23 cellular contexts compared by ENCODE assay signal in the genomic region with DNA sequence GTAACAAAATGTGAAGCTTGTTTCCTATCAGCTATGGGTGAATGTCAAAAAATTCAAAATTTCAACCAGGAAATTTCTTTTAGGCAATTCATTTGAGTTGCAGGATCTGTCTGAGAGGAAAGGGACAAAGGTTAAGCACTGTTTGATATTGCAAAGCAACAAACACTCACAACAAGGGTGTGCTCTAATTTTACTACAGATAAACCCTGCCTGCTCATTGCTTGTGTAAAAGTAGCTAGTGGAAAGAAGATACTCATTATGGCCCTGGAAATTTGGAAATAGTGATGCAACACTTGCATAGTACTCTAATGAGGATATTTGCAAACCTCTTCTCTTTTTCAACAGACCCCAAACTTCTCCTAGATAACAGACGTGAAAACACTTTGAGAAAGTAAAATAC. TPM values are rescaled to one million over a fixed set of nuclear protein-coding genes. Genes with fewer than 3 reads are reported as not detected.
"Had no signal": no experiment of that assay in that cellular context is flagged by ENCODE, and none has a peak within 500 bp of the region (broad histone marks: within the 10 kb centered on the region; RNA-seq: fewer than 3 reads in every experiment).

No MANE protein-coding gene starts in this region.

- H3K4me3 ChIP-seq: esophagus squamous epithelium, left ventricle myocardium inferior, right atrium auricular region, smooth muscle cell, testis had no signal

- ATAC-seq: natural killer cell treated with Interleukin-12 subunit alpha and Interleukin-12 subunit beta and Interleukin-15 and Interleukin-18, amount 100 ng/mL, for 72 hours had no signal

- H3K27ac Mint-ChIP-seq: activated naive CD8-positive, alpha-beta T cell treated with anti-CD3 and anti-CD28 coated beads, Interleukin-2, amount 10 ng/mL, durations not matched to agents 7 days and 5 days; memory B cell; natural killer cell treated with Interleukin-12 subunit alpha and Interleukin-12 subunit beta and Interleukin-15 and Interleukin-18, amount 100 ng/mL, for 72 hours; stimulated activated naive CD8-positive, alpha-beta T cell treated with anti-CD3 and anti-CD28 coated beads, Interleukin-15, Interleukin-2, amounts not matched to agents 100 ng/mL and 50 ng/mL, for 24 hours had no signal

- H3K4me1 Mint-ChIP-seq: memory B cell had no signal

- H3K4me3 Mint-ChIP-seq: activated naive CD8-positive, alpha-beta T cell treated with anti-CD3 and anti-CD28 coated beads, Interleukin-2, amount 10 ng/mL, durations not matched to agents 7 days and 5 days; central memory CD8-positive, alpha-beta T cell; memory B cell; natural killer cell treated with Interleukin-12 subunit alpha and Interleukin-12 subunit beta and Interleukin-15 and Interleukin-18, amount 100 ng/mL, for 72 hours; stimulated activated naive CD8-positive, alpha-beta T cell treated with anti-CD3 and anti-CD28 coated beads, Interleukin-15, Interleukin-2, amounts not matched to agents 100 ng/mL and 50 ng/mL, for 24 hours had no signal

- H3K9me3 ChIP-seq: esophagus squamous epithelium, left ventricle myocardium inferior, right atrium auricular region, testis had no signal

- H3K4me1 ChIP-seq: esophagus squamous epithelium, testis had no signal

- H3K36me3 ChIP-seq: brain microvascular endothelial cell, esophagus squamous epithelium, left ventricle myocardium inferior, right atrium auricular region had no signal

- H3K27ac ChIP-seq: brain microvascular endothelial cell, esophagus squamous epithelium, left ventricle myocardium inferior, right atrium auricular region, testis had no signal

- H3K36me3 Mint-ChIP-seq: activated naive CD8-positive, alpha-beta T cell treated with anti-CD3 and anti-CD28 coated beads, Interleukin-2, amount 10 ng/mL, durations not matched to agents 7 days and 5 days; memory B cell; natural killer cell treated with Interleukin-12 subunit alpha and Interleukin-12 subunit beta and Interleukin-15 and Interleukin-18, amount 100 ng/mL, for 72 hours had no signal

- H3K9me3 Mint-ChIP-seq: activated naive CD8-positive, alpha-beta T cell treated with anti-CD3 and anti-CD28 coated beads, Interleukin-2, amount 10 ng/mL, durations not matched to agents 7 days and 5 days; central memory CD8-positive, alpha-beta T cell; memory B cell; natural killer cell treated with Interleukin-12 subunit alpha and Interleukin-12 subunit beta and Interleukin-15 and Interleukin-18, amount 100 ng/mL, for 72 hours; stimulated activated naive CD8-positive, alpha-beta T cell treated with anti-CD3 and anti-CD28 coated beads, Interleukin-15, Interleukin-2, amounts not matched to agents 100 ng/mL and 50 ng/mL, for 24 hours had no signal

- DNase-seq: activated CD4-positive, alpha-beta T cell treated with anti-CD3 and anti-CD28 coated beads for 1 hour; activated CD4-positive, alpha-beta T cell treated with anti-CD3 and anti-CD28 coated beads, Interleukin-2, amount 50 U/mL, for 4 hours; activated naive CD4-positive, alpha-beta T cell; activated naive CD8-positive, alpha-beta T cell treated with anti-CD3 and anti-CD28 coated beads, Interleukin-2, amount 10 ng/mL, durations not matched to agents 7 days and 5 days; activated T-cell treated with anti-CD3 and anti-CD28 coated beads for 4 hours; anterior cingulate cortex; brain microvascular endothelial cell; effector CD8-positive, alpha-beta T cell; esophagus squamous epithelium; hippocampal formation; left ventricle myocardium inferior; nucleus accumbens; stimulated activated CD4-positive, alpha-beta T cell treated with anti-CD3 and anti-CD28 coated beads, Interleukin-4, amount 100 ng/mL, for 4 hours; stimulated activated CD8-positive, alpha-beta memory T cell treated with anti-CD3 and anti-CD28 coated beads, Interleukin-4, amount 100 ng/mL, for 48 hours; testis had no signal

- H3K27me3 ChIP-seq: brain microvascular endothelial cell, esophagus squamous epithelium, right atrium auricular region, testis had no signal

RNA-seq across cellular contexts. Expression of a gene that starts 27.1 kb away (rescaled TPM):
- total RNA-seq: glomerular endothelial cell; natural killer cell treated with Interleukin-12 subunit alpha and Interleukin-12 subunit beta and Interleukin-15 and Interleukin-18, amount 100 ng/mL, for 72 hours had no signal
- polyA plus RNA-seq: endothelial cell of umbilical vein had no signal
